In the genomic region with DNA sequence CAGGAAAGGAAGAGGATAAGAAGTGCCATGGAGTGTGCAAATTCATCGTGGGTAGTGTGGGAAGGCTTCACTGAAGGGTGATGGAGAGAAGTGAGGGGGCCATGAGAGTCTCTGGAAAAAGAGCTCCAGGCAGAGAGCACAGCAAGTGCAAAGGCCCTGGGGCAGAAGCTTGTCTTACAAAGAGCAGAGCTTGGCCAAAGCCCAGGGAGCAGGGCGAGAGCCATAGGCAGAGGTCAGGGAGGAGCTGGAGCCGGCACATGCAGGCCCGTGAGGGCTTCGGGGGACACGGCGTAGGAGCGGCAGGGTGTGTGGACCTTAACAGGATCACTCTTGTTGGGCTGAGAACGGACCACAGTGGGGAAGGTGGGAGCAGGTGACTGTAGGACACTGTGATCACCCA, we compare ENCODE assay signal across 23 cellular contexts.
"Had no signal": no experiment of that assay in that cellular context is flagged by ENCODE, and none has a peak within 500 bp of the region (broad histone marks: within the 10 kb centered on the region; RNA-seq: fewer than 3 reads in every experiment).

No MANE protein-coding gene starts in this region.

- H3K27ac ChIP-seq: ascending aorta, body of pancreas, SK-N-MC, VCaP had no signal

- H3K4me1 ChIP-seq: ascending aorta, body of pancreas had no signal

- H3K9me3 Mint-ChIP-seq: activated CD8-positive, alpha-beta T cell treated with anti-CD3 and anti-CD28 coated beads for 36 hours; activated naive CD4-positive, alpha-beta T cell treated with anti-CD3 and anti-CD28 coated beads, Interleukin-2, amount 50 U/mL, for 72 hours; activated naive CD8-positive, alpha-beta T cell treated with anti-CD3 and anti-CD28 coated beads, Interleukin-2, amount 50 U/mL, for 24 hours; activated T-helper 17 cell treated with anti-CD3 and anti-CD28 coated beads, Interleukin-2, amount 50 U/mL, for 72 hours had no signal

- DNase-seq: activated CD4-positive, CD25-positive, alpha-beta regulatory T cell; activated CD8-positive, alpha-beta T cell treated with anti-CD3 and anti-CD28 coated beads for 36 hours; activated naive CD8-positive, alpha-beta T cell treated with anti-CD3 and anti-CD28 coated beads, Interleukin-2, amount 50 U/mL, for 24 hours; activated T-cell treated with anti-CD3 and anti-CD28 coated beads, Interleukin-2, amount 50 U/mL, for 48 hours; amniotic stem cell; body of pancreas; Kasumi-1; KBM-7; NCI-H1048; NCI-H1417; NCI-H1930; NCI-H2107; NCI-H2171 treated with DMSO at 0.1 percent for 48 hours; NCI-H345; NCI-H510A; NCI-H526 treated with DMSO at 0.1 percent for 48 hours; NCI-H82; T-helper 1 cell had no signal

- ATAC-seq: activated CD8-positive, alpha-beta T cell treated with anti-CD3 and anti-CD28 coated beads for 36 hours; activated naive CD4-positive, alpha-beta T cell treated with anti-CD3 and anti-CD28 coated beads, Interleukin-2, amount 50 U/mL, for 72 hours; activated naive CD8-positive, alpha-beta T cell treated with anti-CD3 and anti-CD28 coated beads, Interleukin-2, amount 50 U/mL, for 24 hours; activated T-helper 17 cell treated with anti-CD3 and anti-CD28 coated beads, Interleukin-2, amount 50 U/mL, for 72 hours; body of pancreas had no signal

- H3K27ac Mint-ChIP-seq: activated CD8-positive, alpha-beta T cell treated with anti-CD3 and anti-CD28 coated beads for 36 hours; activated T-helper 17 cell treated with anti-CD3 and anti-CD28 coated beads, Interleukin-2, amount 50 U/mL, for 72 hours had no signal

- H3K4me3 Mint-ChIP-seq: activated CD8-positive, alpha-beta T cell treated with anti-CD3 and anti-CD28 coated beads for 36 hours; activated naive CD8-positive, alpha-beta T cell treated with anti-CD3 and anti-CD28 coated beads, Interleukin-2, amount 50 U/mL, for 24 hours; activated T-helper 17 cell treated with anti-CD3 and anti-CD28 coated beads, Interleukin-2, amount 50 U/mL, for 72 hours had no signal

- H3K36me3 ChIP-seq: ascending aorta had no signal

- H3K4me3 ChIP-seq: ascending aorta, body of pancreas, SK-N-MC had no signal

- H3K27me3 Mint-ChIP-seq: activated CD8-positive, alpha-beta T cell treated with anti-CD3 and anti-CD28 coated beads for 36 hours; activated naive CD8-positive, alpha-beta T cell treated with anti-CD3 and anti-CD28 coated beads, Interleukin-2, amount 50 U/mL, for 24 hours; activated T-helper 17 cell treated with anti-CD3 and anti-CD28 coated beads, Interleukin-2, amount 50 U/mL, for 72 hours had no signal

- H3K9me3 ChIP-seq: ascending aorta, body of pancreas had no signal
